28 cellular contexts compared by ENCODE assay signal in genomic region chr10:132702601-132703304, GRCh38.
A peak's percentile ranks its signal among the peaks of the same experiment; 100 is the strongest.
DNase-seq lines count a peak whose midpoint lies in the region; ATAC-seq, FAIRE-seq and TF ChIP-seq lines count a peak whose summit lies in the region.
"Had no signal": no experiment of that assay in that cellular context is flagged by ENCODE, and none has a peak within 500 bp of the region (broad histone marks: within the 10 kb centered on the region; RNA-seq: fewer than 3 reads in every experiment).

No MANE protein-coding gene starts in this region.

- POLR2A ChIA-PET in WTC11 (lab: Charles Lee), result no interaction called here

- no peaks in the 10 kb centered on the region for H3K27me3 ChIP-seq in DND-41 (ENCODE audit: insufficient read depth, low read length, poor library complexity)
- H3K27me3 ChIP-seq: cardiac muscle cell, left lung, tibial nerve had no signal

- intact Hi-C loops in kidney (cut with DNase I) (no loop called here), posterior vena cava (cut with DNase I) (no loop called here)

- H2AFZ ChIP-seq in DND-41 (ENCODE audit: low read depth, low read length), result no peak overlapping the region

- TF ChIP-seq CTCF in DND-41 (IDR thresholded peaks at IDR 0.05; ENCODE audit: borderline replicate concordance, extremely low read depth, low read length, poor library complexity, severe bottlenecking) (no peak), WTC11 (IDR thresholded peaks at IDR 0.05) (no peak), kidney (IDR thresholded peaks at IDR 0.05; ENCODE audit: borderline replicate concordance, extremely low read depth, insufficient read depth) (no peak)

- peak overlapping the region; percentile 74; the same call in 1 of the 2 replicates for H3K27ac Mint-ChIP-seq in WTC11
- H3K27ac Mint-ChIP-seq: activated CD8-positive, alpha-beta T cell treated with anti-CD3 and anti-CD28 coated beads for 36 hours; CD4-positive, alpha-beta memory T cell; dendritic cell treated with granulocyte-macrophage colony-stimulating factor and Interleukin-4, amounts not matched to agents 40 ng/mL and 50 ng/mL, for 4 days had no signal

- FAIRE-seq in kidney (lab: Jason Lieb, UNC), result no peak
- FAIRE-seq: endometrium, GM18507, H1 had no signal

- H3K27me3 Mint-ChIP-seq in WTC11 (ENCODE audit: low read depth), result no peaks in the 10 kb centered on the region
- H3K27me3 Mint-ChIP-seq: activated CD8-positive, alpha-beta T cell treated with anti-CD3 and anti-CD28 coated beads for 36 hours; CD4-positive, alpha-beta memory T cell; dendritic cell treated with granulocyte-macrophage colony-stimulating factor and Interleukin-4, amounts not matched to agents 40 ng/mL and 50 ng/mL, for 4 days; stimulated activated naive CD8-positive, alpha-beta T cell treated with anti-CD3 and anti-CD28 coated beads, Interleukin-15, amount 100 ng/mL, for 72 hours had no signal

- 0 out of 2 replicates have a peak, but pooled peaks cover 6% of the 10 kb centered on the region for H4K20me1 ChIP-seq in DND-41 (ENCODE audit: insufficient read depth, low read length)

- H3K9me3 Mint-ChIP-seq in WTC11, result peaks cover 17% of the 10 kb centered on the region

- no peak for DNase-seq in DND-41
- DNase-seq in WTC11 (ENCODE audit: low spot score), result no peak
- peak; percentile 69 for DNase-seq in kidney
- DNase-seq in posterior vena cava (ENCODE audit: low spot score), result peak; percentile 72
- no peak for DNase-seq in AG08396 (ENCODE audit: low spot score)
- DNase-seq in activated CD8-positive, alpha-beta memory T cell treated with anti-CD3 and anti-CD28 coated beads, Interleukin-2, amount 50 U/mL, for 48 hours, result no peak
- no peak for DNase-seq in GM19240 (ENCODE audit: insufficient read length, low spot score)
- DNase-seq: activated CD8-positive, alpha-beta T cell treated with anti-CD3 and anti-CD28 coated beads for 36 hours; activated naive CD4-positive, alpha-beta T cell; amygdala; CD4-positive, alpha-beta memory T cell; GDM1; KG1; MM.1S; NCI-H1417; NCI-H510A; PC-3; SIG-M5; stimulated activated naive CD8-positive, alpha-beta T cell treated with anti-CD3 and anti-CD28 coated beads, Interleukin-15, amount 100 ng/mL, for 72 hours had no signal

- no peaks in the 10 kb centered on the region for H3K4me1 ChIP-seq in DND-41 (ENCODE audit: insufficient read depth, low read length)
- no peaks in the 10 kb centered on the region for H3K4me1 ChIP-seq in kidney (ENCODE audit: control insufficient read depth in 1 of 2, insufficient read depth in 1 of 2, low read depth in 1 of 2, low read length in 2 of 2)
- H3K4me1 ChIP-seq: left lung had no signal

- no peak overlapping the region for H3K9ac ChIP-seq in DND-41 (ENCODE audit: low read depth, low read length)
- no peak overlapping the region for H3K9ac ChIP-seq in kidney (ENCODE audit: low read length in 2 of 2)

- H3K9me3 ChIP-seq in DND-41 (ENCODE audit: insufficient read depth, low read length, severe bottlenecking) (peaks cover 29% of the 10 kb centered on the region), kidney (ENCODE audit: control insufficient read depth in 1 of 2, low read length in 2 of 2) (peaks cover 0 to 14% of the 10 kb centered on the region in 2 donors)

- H3K4me3 Mint-ChIP-seq in WTC11, result no peak overlapping the region
- H3K4me3 Mint-ChIP-seq: activated CD8-positive, alpha-beta T cell treated with anti-CD3 and anti-CD28 coated beads for 36 hours; CD4-positive, alpha-beta memory T cell; dendritic cell treated with granulocyte-macrophage colony-stimulating factor and Interleukin-4, amounts not matched to agents 40 ng/mL and 50 ng/mL, for 4 days; stimulated activated naive CD8-positive, alpha-beta T cell treated with anti-CD3 and anti-CD28 coated beads, Interleukin-15, amount 100 ng/mL, for 72 hours had no signal

- ATAC-seq in DND-41 (ENCODE audit: insufficient read depth, low read depth), result peak; percentile 17; the same call in 1 of the 3 replicates
- no peak for ATAC-seq in WTC11
- ATAC-seq in GM21619 (IDR thresholded peaks at IDR 0.05; ENCODE audit: unreplicated experiment), result no peak
- ATAC-seq: activated CD4-positive, CD25-positive, alpha-beta regulatory T cell treated with anti-CD3 and anti-CD28 coated beads, Interleukin-2, amount 50 U/mL, for 24 hours; activated CD8-positive, alpha-beta T cell treated with anti-CD3 and anti-CD28 coated beads for 36 hours; left lung; PC-3; stimulated activated naive CD8-positive, alpha-beta T cell treated with anti-CD3 and anti-CD28 coated beads, Interleukin-15, amount 100 ng/mL, for 72 hours had no signal

- no peaks in the 10 kb centered on the region for H3K79me2 ChIP-seq in DND-41 (ENCODE audit: insufficient read depth, low read length)

- no peak overlapping the region for H3K4me2 ChIP-seq in DND-41 (ENCODE audit: insufficient read depth, low read length)

- H3K4me3 ChIP-seq in DND-41 (ENCODE audit: low read depth in 1 of 2, low read length in 2 of 2) (no peak overlapping the region), kidney (ENCODE audit: low read length in 2 of 2) (no peak overlapping the region)
- H3K4me3 ChIP-seq: cardiac muscle cell, left lung, tibial nerve had no signal

- no peak overlapping the region for H3K27ac ChIP-seq in DND-41 (ENCODE audit: low read length)
- H3K27ac ChIP-seq in kidney (ENCODE audit: low read depth in 2 of 2, low read length in 2 of 2), result no peak overlapping the region
- H3K27ac ChIP-seq: cardiac muscle cell, left lung, tibial nerve had no signal

- H3K36me3 ChIP-seq in DND-41 (ENCODE audit: insufficient read depth, low read length) (peaks cover 68% of the 10 kb centered on the region), kidney (ENCODE audit: control insufficient read depth in 1 of 2, insufficient read depth in 2 of 2, low read length in 2 of 2) (peaks cover 4 to 11% of the 10 kb centered on the region in 2 donors)
- H3K36me3 ChIP-seq: cardiac muscle cell had no signal

- CTCF ChIA-PET in WTC11 (lab: Charles Lee), result no interaction called here

- peaks cover 13% of the 10 kb centered on the region for H3K36me3 Mint-ChIP-seq in WTC11

- H3K4me1 Mint-ChIP-seq in WTC11, result no peaks in the 10 kb centered on the region
- H3K4me1 Mint-ChIP-seq: stimulated activated naive CD8-positive, alpha-beta T cell treated with anti-CD3 and anti-CD28 coated beads, Interleukin-15, amount 100 ng/mL, for 72 hours had no signal

TF ChIP-seq in WTC11, 78 proteins besides CTCF, POLR2A, EP300 and RAD21 (continues in another document):
- TF ChIP-seq AR (CRISPR knock-in tag; IDR thresholded peaks at IDR 0.05), result no peak
- TF ChIP-seq MXD4 (CRISPR knock-in tag; IDR thresholded peaks at IDR 0.05; ENCODE audit: borderline replicate concordance), result no peak
- no peak for TF ChIP-seq KAT7 (CRISPR knock-in tag; IDR thresholded peaks at IDR 0.05; ENCODE audit: borderline replicate concordance)
- no peak for TF ChIP-seq ZNF532 (CRISPR knock-in tag; IDR thresholded peaks at IDR 0.05; ENCODE audit: borderline replicate concordance)

Comparison
In these comparisons a context has a peak if more than half of its experiments do, and no peak if none do; other contexts are left out.
1. DNase-seq: peak in kidney (single experiment) and posterior vena cava (single experiment); none in DND-41 (single experiment), WTC11 (single experiment), AG08396 (single experiment), activated CD8-positive, alpha-beta memory T cell treated with anti-CD3 and anti-CD28 coated beads, Interleukin-2, amount 50 U/mL, for 48 hours (single experiment) and GM19240 (single experiment).